ENCODE assay signal across 23 cellular contexts in genomic region chr6:75842732-75843131, GRCh38.
"Had no signal": no experiment of that assay in that cellular context is flagged by ENCODE, and none has a peak within 500 bp of the region (broad histone marks: within the 10 kb centered on the region; RNA-seq: fewer than 3 reads in every experiment).

No MANE protein-coding gene starts in this region.

- H3K27ac Mint-ChIP-seq: activated naive CD8-positive, alpha-beta T cell; activated T-helper 2 cell treated with anti-CD3 and anti-CD28 coated beads, Interferon-gamma antibody, Interleukin-2, Interleukin-4, amounts not matched to agents 10 μg/mL and 5 μg/mL and 100 μg/mL, durations not matched to agents 14 hours and 24 hours and 36 hours; immature natural killer cell; naive B cell; T-cell; T-helper 2 cell treated with Interferon-gamma antibody and Interleukin-4, amounts not matched to agents 5 μg/mL and 100 μg/mL, for 36 hours had no signal

- DNase-seq: activated CD4-positive, alpha-beta T cell treated with anti-CD3 and anti-CD28 coated beads for 1 hour; activated CD4-positive, alpha-beta T cell treated with anti-CD3 and anti-CD28 coated beads, Interleukin-2, amount 50 U/mL, for 1 hour; activated naive CD4-positive, alpha-beta T cell; activated T-cell treated with anti-CD3 and anti-CD28 coated beads, Interleukin-2, amount 50 U/mL, for 1 hour; adrenal gland; central memory CD4-positive, alpha-beta T cell; heart right ventricle; immature natural killer cell; left ventricle myocardium superior; mesendoderm; naive B cell; nucleus accumbens; stimulated activated CD4-positive, alpha-beta T cell treated with anti-CD3 and anti-CD28 coated beads, Interleukin-4, amount 100 ng/mL, for 1 hour; stimulated activated naive CD4-positive, alpha-beta T cell; T-cell; testis; uterus had no signal

- H3K4me1 ChIP-seq: adrenal gland, ascending aorta, testis, uterus had no signal

- H3K4me1 Mint-ChIP-seq: immature natural killer cell, naive B cell, T-cell had no signal

- H3K27me3 ChIP-seq: adrenal gland, ascending aorta, heart right ventricle, testis, uterus had no signal

- H3K9me3 ChIP-seq: adrenal gland, ascending aorta, heart right ventricle, testis, uterus had no signal

- H3K4me3 ChIP-seq: adrenal gland, ascending aorta, heart right ventricle, testis, uterus had no signal

- H3K9me3 Mint-ChIP-seq: activated T-helper 2 cell treated with anti-CD3 and anti-CD28 coated beads, Interferon-gamma antibody, Interleukin-2, Interleukin-4, amounts not matched to agents 10 μg/mL and 5 μg/mL and 100 μg/mL, durations not matched to agents 14 hours and 24 hours and 36 hours; immature natural killer cell; naive B cell; T-cell; T-helper 2 cell treated with Interferon-gamma antibody and Interleukin-4, amounts not matched to agents 5 μg/mL and 100 μg/mL, for 36 hours had no signal

- H3K27me3 Mint-ChIP-seq: activated naive CD8-positive, alpha-beta T cell had no signal

- H3K4me3 Mint-ChIP-seq: activated naive CD8-positive, alpha-beta T cell; immature natural killer cell; naive B cell; T-cell; T-helper 2 cell treated with Interferon-gamma antibody and Interleukin-4, amounts not matched to agents 5 μg/mL and 100 μg/mL, for 36 hours had no signal

- H3K36me3 ChIP-seq: adrenal gland, uterus had no signal

- FAIRE-seq: colon had no signal

- H3K27ac ChIP-seq: adrenal gland, ascending aorta, epithelial cell of prostate, testis, uterus had no signal

- ATAC-seq: left ventricle myocardium superior, T-cell had no signal

- H3K36me3 Mint-ChIP-seq: activated naive CD8-positive, alpha-beta T cell; naive B cell had no signal
